Comparison of ENCODE assay signal across 8 cellular contexts in the genomic region with DNA sequence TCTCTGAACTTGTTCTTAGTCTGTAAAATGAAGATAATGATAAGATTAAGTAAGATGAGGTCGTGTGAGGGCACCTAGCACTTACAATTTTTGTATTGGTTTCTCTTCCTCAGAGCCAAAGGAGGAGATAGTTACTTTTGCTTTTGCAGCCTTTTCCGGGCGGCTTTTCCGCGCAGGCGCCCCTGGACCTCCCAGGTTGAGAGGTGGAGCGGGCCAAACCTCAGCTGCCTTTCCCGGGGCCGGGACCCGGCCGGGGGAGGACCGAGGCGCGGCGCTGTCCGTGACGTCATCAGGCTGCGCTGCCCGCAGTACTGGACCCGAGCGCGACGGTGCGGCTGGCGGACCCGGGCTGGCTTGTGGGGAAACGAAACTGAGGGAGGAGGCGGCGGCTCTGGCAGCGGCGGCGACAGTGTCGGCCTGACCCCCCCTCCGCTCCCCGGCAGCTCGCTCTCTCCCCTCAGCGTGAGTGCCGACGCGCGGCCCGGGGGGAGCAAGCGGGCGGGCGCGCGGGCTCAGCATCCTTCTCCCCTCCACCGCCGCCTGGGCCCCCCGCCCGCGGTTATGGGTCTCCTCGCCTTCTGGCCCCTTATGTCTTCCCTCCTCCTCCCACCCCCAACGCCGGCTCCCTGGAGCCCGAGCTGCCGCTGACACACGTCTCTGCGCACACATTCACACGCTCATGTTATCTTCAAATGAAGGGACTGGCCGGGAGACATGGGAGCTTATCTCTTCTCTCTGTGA. TPM values are rescaled to one million over a fixed set of nuclear protein-coding genes. Genes with fewer than 3 reads are reported as not detected.
DNase-seq lines count a peak whose midpoint lies in the region; TF ChIP-seq lines count a peak whose summit lies in the region.

A gene with protein sequence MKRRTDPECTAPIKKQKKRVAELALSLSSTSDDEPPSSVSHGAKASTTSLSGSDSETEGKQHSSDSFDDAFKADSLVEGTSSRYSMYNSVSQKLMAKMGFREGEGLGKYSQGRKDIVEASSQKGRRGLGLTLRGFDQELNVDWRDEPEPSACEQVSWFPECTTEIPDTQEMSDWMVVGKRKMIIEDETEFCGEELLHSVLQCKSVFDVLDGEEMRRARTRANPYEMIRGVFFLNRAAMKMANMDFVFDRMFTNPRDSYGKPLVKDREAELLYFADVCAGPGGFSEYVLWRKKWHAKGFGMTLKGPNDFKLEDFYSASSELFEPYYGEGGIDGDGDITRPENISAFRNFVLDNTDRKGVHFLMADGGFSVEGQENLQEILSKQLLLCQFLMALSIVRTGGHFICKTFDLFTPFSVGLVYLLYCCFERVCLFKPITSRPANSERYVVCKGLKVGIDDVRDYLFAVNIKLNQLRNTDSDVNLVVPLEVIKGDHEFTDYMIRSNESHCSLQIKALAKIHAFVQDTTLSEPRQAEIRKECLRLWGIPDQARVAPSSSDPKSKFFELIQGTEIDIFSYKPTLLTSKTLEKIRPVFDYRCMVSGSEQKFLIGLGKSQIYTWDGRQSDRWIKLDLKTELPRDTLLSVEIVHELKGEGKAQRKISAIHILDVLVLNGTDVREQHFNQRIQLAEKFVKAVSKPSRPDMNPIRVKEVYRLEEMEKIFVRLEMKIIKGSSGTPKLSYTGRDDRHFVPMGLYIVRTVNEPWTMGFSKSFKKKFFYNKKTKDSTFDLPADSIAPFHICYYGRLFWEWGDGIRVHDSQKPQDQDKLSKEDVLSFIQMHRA (plus strand): TSS at position 306 of the 741 bp plus-strand sequence. CDS start 2,409 bp downstream, outside the sequence.

- H3K4me1 ChIP-seq in effector memory CD4-positive, alpha-beta T cell (ENCODE audit: control insufficient read depth, insufficient read depth, low read length, poor library complexity, severe bottlenecking) = peaks cover 9% of the 10 kb centered on the region

- peak within 1 kb of the TSS; percentile 92 for H3K27ac ChIP-seq in effector memory CD4-positive, alpha-beta T cell (ENCODE audit: insufficient read depth, low read length, poor library complexity, severe bottlenecking)

- peak within 1 kb of the TSS; percentile 84 for H3K4me3 ChIP-seq in effector memory CD4-positive, alpha-beta T cell (ENCODE audit: insufficient read depth, low read depth, low read length, poor library complexity, severe bottlenecking)

- H3K36me3 ChIP-seq in effector memory CD4-positive, alpha-beta T cell (ENCODE audit: control insufficient read depth, insufficient read depth, low read length) = peaks cover 21% of the 10 kb centered on the region

- no peak for TF ChIP-seq CTCF in GM20000 (IDR thresholded peaks at IDR 0.05; ENCODE audit: extremely low read depth, missing control alignments)

- POLR2A ChIA-PET in activated CD8-positive, alpha-beta memory T cell treated with anti-CD3 and anti-CD28 coated beads for 36 hours (lab: Charles Lee) = interaction anchor here (0.5 to 1.5 kb wide), 3 partner anchors 10 to 143 kb away, joined by 3 to 5 read pairs (median 3); no protein-coding TSS in a partner anchor

- no peaks in the 10 kb centered on the region for H3K27me3 ChIP-seq in effector memory CD4-positive, alpha-beta T cell (replicated peaks; ENCODE audit: control insufficient read depth, insufficient read depth, low read length, poor library complexity, severe bottlenecking)

- DNase-seq in COLO668 (lab: John Stamatoyannopoulos, UW; ENCODE audit: unreplicated experiment) (peak; percentile 89), GM20000 (ENCODE audit: low spot score) (peak; percentile 98), HS-5 (ENCODE audit: low read depth) (peak; percentile 49), NOMO-1 (lab: John Stamatoyannopoulos, UW; ENCODE audit: unreplicated experiment in 2 of 2) (peak; percentile 93 to 95), lung microvascular endothelial cell (ENCODE audit: low read depth in 2 of 2) (peak; percentile 91 to 93)
- peak; percentile 96 to 97 (median 96) for DNase-seq in effector memory CD4-positive, alpha-beta T cell
- DNase-seq in stimulated activated CD4-positive, alpha-beta T cell treated with anti-CD3 and anti-CD28 coated beads, TNF-alpha, amount 100 ng/mL, for 48 hours (ENCODE audit: low read depth in 3 of 3) = peak; percentile 94 to 97 (median 95)

- CTCF ChIA-PET in activated CD8-positive, alpha-beta memory T cell treated with anti-CD3 and anti-CD28 coated beads for 36 hours (lab: Charles Lee) = interaction anchor here (0.9 to 1.3 kb wide), 2 partner anchors 13 to 221 kb away, joined by 3 read pairs; no protein-coding TSS in a partner anchor

- H3K9me3 ChIP-seq in effector memory CD4-positive, alpha-beta T cell (ENCODE audit: control insufficient read depth, low read length) = no peaks in the 10 kb centered on the region

RNA-seq across cellular contexts. Expression of the gene that starts here (rescaled TPM):
- 10 to 100 TPM; 44.9 to 45.2 TPM for total RNA-seq in activated CD8-positive, alpha-beta memory T cell treated with anti-CD3 and anti-CD28 coated beads for 36 hours
- 22.4 and 25.4 TPM in 2 replicates for total RNA-seq in lung microvascular endothelial cell

Comparison
In these comparisons a context has a peak if more than half of its experiments do, and no peak if none do; other contexts are left out.
1. Peak in every context shown above with its lines: DNase-seq, H3K4me3 ChIP-seq and H3K27ac ChIP-seq.